Comparison of ENCODE assay signal across 17 cellular contexts in genomic region chr16:9479008-9479407, GRCh38.
"Had no signal": no experiment of that assay in that cellular context is flagged by ENCODE, and none has a peak within 500 bp of the region (broad histone marks: within the 10 kb centered on the region; RNA-seq: fewer than 3 reads in every experiment).

No MANE protein-coding gene starts in this region.

- H3K9me3 ChIP-seq: body of pancreas, left lung, ovary, sigmoid colon, spleen had no signal

- H3K36me3 ChIP-seq: left lung, ovary, sigmoid colon, spleen had no signal

- H3K27me3 Mint-ChIP-seq: activated CD4-positive, alpha-beta T cell treated with anti-CD3 and anti-CD28 coated beads, Interleukin-2, amount 10 ng/mL, durations not matched to agents 7 days and 5 days; activated T-cell treated with anti-CD3 and anti-CD28 coated beads, Interleukin-2, amount 50 U/mL, for 24 hours; effector memory CD8-positive, alpha-beta T cell had no signal

- H3K27ac Mint-ChIP-seq: activated CD4-positive, alpha-beta T cell treated with anti-CD3 and anti-CD28 coated beads, Interleukin-2, amount 10 ng/mL, durations not matched to agents 7 days and 5 days; activated CD8-positive, alpha-beta T cell treated with anti-CD3 and anti-CD28 coated beads, Interleukin-2, amount 10 ng/mL, durations not matched to agents 7 days and 5 days; activated naive CD4-positive, alpha-beta T cell treated with anti-CD3 and anti-CD28 coated beads for 36 hours; activated T-cell treated with anti-CD3 and anti-CD28 coated beads, Interleukin-2, amount 50 U/mL, for 24 hours; effector memory CD8-positive, alpha-beta T cell; stimulated activated memory B cell treated with anti-CD40 and anti-IgM and Interleukin-4, amounts not matched to agents 10 μg/mL and 1 μg/mL and 100 μg/mL, for 72 hours had no signal

- DNase-seq: activated CD4-positive, alpha-beta T cell treated with anti-CD3 and anti-CD28 coated beads, Interleukin-2, amount 10 ng/mL, durations not matched to agents 7 days and 5 days; activated CD8-positive, alpha-beta T cell treated with anti-CD3 and anti-CD28 coated beads, Interleukin-2, amount 10 ng/mL, durations not matched to agents 7 days and 5 days; activated naive CD4-positive, alpha-beta T cell treated with anti-CD3 and anti-CD28 coated beads for 36 hours; activated T-cell treated with anti-CD3 and anti-CD28 coated beads, Interleukin-2, amount 50 U/mL, for 24 hours; body of pancreas; effector memory CD8-positive, alpha-beta T cell; foreskin fibroblast; hippocampal formation; islet precursor cell; left lung; mammary epithelial cell; ovary; sigmoid colon; spleen; stimulated activated CD4-positive, alpha-beta T cell treated with anti-CD3 and anti-CD28 coated beads, Interleukin-4, amount 100 ng/mL, for 4 hours; T1000 had no signal

- H3K4me1 ChIP-seq: body of pancreas, left lung, sigmoid colon, spleen had no signal

- H3K9me3 Mint-ChIP-seq: activated CD4-positive, alpha-beta T cell treated with anti-CD3 and anti-CD28 coated beads, Interleukin-2, amount 10 ng/mL, durations not matched to agents 7 days and 5 days; activated naive CD4-positive, alpha-beta T cell treated with anti-CD3 and anti-CD28 coated beads for 36 hours; activated T-cell treated with anti-CD3 and anti-CD28 coated beads, Interleukin-2, amount 50 U/mL, for 24 hours had no signal

- H3K4me3 Mint-ChIP-seq: activated CD4-positive, alpha-beta T cell treated with anti-CD3 and anti-CD28 coated beads, Interleukin-2, amount 10 ng/mL, durations not matched to agents 7 days and 5 days; activated CD8-positive, alpha-beta T cell treated with anti-CD3 and anti-CD28 coated beads, Interleukin-2, amount 10 ng/mL, durations not matched to agents 7 days and 5 days; activated naive CD4-positive, alpha-beta T cell treated with anti-CD3 and anti-CD28 coated beads for 36 hours; activated T-cell treated with anti-CD3 and anti-CD28 coated beads, Interleukin-2, amount 50 U/mL, for 24 hours; effector memory CD8-positive, alpha-beta T cell; stimulated activated memory B cell treated with anti-CD40 and anti-IgM and Interleukin-4, amounts not matched to agents 10 μg/mL and 1 μg/mL and 100 μg/mL, for 72 hours had no signal

- H3K4me3 ChIP-seq: body of pancreas, left lung, ovary, sigmoid colon, spleen had no signal

- H3K4me1 Mint-ChIP-seq: activated CD4-positive, alpha-beta T cell treated with anti-CD3 and anti-CD28 coated beads, Interleukin-2, amount 10 ng/mL, durations not matched to agents 7 days and 5 days; stimulated activated memory B cell treated with anti-CD40 and anti-IgM and Interleukin-4, amounts not matched to agents 10 μg/mL and 1 μg/mL and 100 μg/mL, for 72 hours had no signal

- H3K36me3 Mint-ChIP-seq: stimulated activated memory B cell treated with anti-CD40 and anti-IgM and Interleukin-4, amounts not matched to agents 10 μg/mL and 1 μg/mL and 100 μg/mL, for 72 hours had no signal

- H3K27ac ChIP-seq: body of pancreas, left lung, ovary, sigmoid colon, spleen had no signal

- ATAC-seq: activated CD8-positive, alpha-beta T cell treated with anti-CD3 and anti-CD28 coated beads, Interleukin-2, amount 10 ng/mL, durations not matched to agents 7 days and 5 days; body of pancreas; effector memory CD8-positive, alpha-beta T cell; left lung; stimulated activated memory B cell treated with anti-CD40 and anti-IgM and Interleukin-4, amounts not matched to agents 10 μg/mL and 1 μg/mL and 100 μg/mL, for 72 hours had no signal

- H3K27me3 ChIP-seq: left lung, ovary, sigmoid colon, spleen had no signal
